ENCODE assay signal across 19 cellular contexts in the genomic region with DNA sequence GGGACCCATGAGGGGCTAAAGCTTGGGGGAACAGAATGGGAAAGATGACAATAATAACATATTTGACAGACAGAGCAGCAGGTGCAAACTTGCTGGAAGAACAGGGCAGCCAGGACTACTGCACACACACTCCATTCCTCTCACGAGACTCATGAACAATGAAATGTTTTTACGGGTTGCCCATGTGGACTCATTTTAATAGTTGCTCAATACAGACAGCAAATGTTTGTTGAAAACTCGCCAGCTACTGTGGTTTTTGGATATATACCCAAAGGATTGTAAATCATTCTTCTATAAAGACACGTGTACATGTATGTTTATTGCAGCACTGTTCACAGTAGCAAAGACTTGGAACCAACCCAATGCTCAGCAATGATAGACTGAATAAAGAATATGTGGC. TPM values are rescaled to one million over a fixed set of nuclear protein-coding genes. Genes with fewer than 3 reads are reported as not detected.
"Had no signal": no experiment of that assay in that cellular context is flagged by ENCODE, and none has a peak within 500 bp of the region (broad histone marks: within the 10 kb centered on the region; RNA-seq: fewer than 3 reads in every experiment).

No MANE protein-coding gene starts in this region.

- H3K9me3 Mint-ChIP-seq: T-helper 2 cell treated with Interferon-gamma antibody and Interleukin-4, amounts not matched to agents 5 μg/mL and 100 μg/mL, for 36 hours had no signal

- H3K36me3 ChIP-seq: cardiac muscle cell, upper lobe of right lung had no signal

- H3K9me3 ChIP-seq: testis, upper lobe of right lung had no signal

- H3K4me3 ChIP-seq: cardiac muscle cell, testis, upper lobe of right lung had no signal

- H3K4me3 Mint-ChIP-seq: activated naive CD8-positive, alpha-beta T cell treated with anti-CD3 and anti-CD28 coated beads, Interleukin-2, amount 10 ng/mL, durations not matched to agents 7 days and 5 days; activated T-cell treated with anti-CD3 and anti-CD28 coated beads, Interleukin-2, amount 50 U/mL, for 4 hours; nephron; stimulated activated naive CD8-positive, alpha-beta T cell treated with anti-CD3 and anti-CD28 coated beads, Interleukin-15, amount 100 ng/mL, for 72 hours; T-helper 2 cell treated with Interferon-gamma antibody and Interleukin-4, amounts not matched to agents 5 μg/mL and 100 μg/mL, for 36 hours had no signal

- H3K36me3 Mint-ChIP-seq: activated naive CD8-positive, alpha-beta T cell treated with anti-CD3 and anti-CD28 coated beads, Interleukin-2, amount 10 ng/mL, durations not matched to agents 7 days and 5 days had no signal

- DNase-seq: activated CD4-positive, alpha-beta T cell treated with anti-CD3 and anti-CD28 coated beads, Interleukin-2, amount 50 U/mL, for 48 hours; activated CD4-positive, CD25-positive, alpha-beta regulatory T cell treated with anti-CD3 and anti-CD28 coated beads, Interleukin-2, amount 50 U/mL, for 72 hours; activated gamma-delta T cell treated with Interleukin-2 at 50 U/mL for 16 hours; activated naive CD8-positive, alpha-beta T cell treated with anti-CD3 and anti-CD28 coated beads, Interleukin-2, amount 10 ng/mL, durations not matched to agents 7 days and 5 days; activated T-cell treated with anti-CD3 and anti-CD28 coated beads, Interleukin-2, amount 50 U/mL, for 4 hours; anterior cingulate cortex; foreskin melanocyte; head of caudate nucleus; stimulated activated CD4-positive, alpha-beta T cell treated with anti-CD3 and anti-CD28 coated beads, Interleukin-15, amount 100 ng/mL, for 24 hours; stimulated activated CD4-positive, alpha-beta T cell treated with anti-CD3 and anti-CD28 coated beads, Interleukin-4, amount 100 ng/mL, for 24 hours; stimulated activated naive CD8-positive, alpha-beta T cell treated with anti-CD3 and anti-CD28 coated beads, Interleukin-15, amount 100 ng/mL, for 72 hours; SW 1271; testis; upper lobe of right lung had no signal

- H3K4me1 ChIP-seq: testis, upper lobe of right lung had no signal

- ATAC-seq: activated T-cell treated with anti-CD3 and anti-CD28 coated beads, Interleukin-2, amount 50 U/mL, for 4 hours; left lobe of liver; stimulated activated naive CD8-positive, alpha-beta T cell treated with anti-CD3 and anti-CD28 coated beads, Interleukin-15, amount 100 ng/mL, for 72 hours; upper lobe of right lung had no signal

- H3K27me3 ChIP-seq: testis, upper lobe of right lung had no signal

- H3K27ac Mint-ChIP-seq: activated naive CD8-positive, alpha-beta T cell treated with anti-CD3 and anti-CD28 coated beads, Interleukin-2, amount 10 ng/mL, durations not matched to agents 7 days and 5 days; nephron; stimulated activated naive CD8-positive, alpha-beta T cell treated with anti-CD3 and anti-CD28 coated beads, Interleukin-15, amount 100 ng/mL, for 72 hours; T-helper 2 cell treated with Interferon-gamma antibody and Interleukin-4, amounts not matched to agents 5 μg/mL and 100 μg/mL, for 36 hours had no signal

- H3K27ac ChIP-seq: cardiac muscle cell, testis, upper lobe of right lung had no signal

- H3K4me1 Mint-ChIP-seq: nephron; stimulated activated naive CD8-positive, alpha-beta T cell treated with anti-CD3 and anti-CD28 coated beads, Interleukin-15, amount 100 ng/mL, for 72 hours had no signal

RNA-seq across cellular contexts. Expression of gene SYT13, which starts 10.3 kb away (rescaled TPM):
- total RNA-seq: activated naive CD8-positive, alpha-beta T cell treated with anti-CD3 and anti-CD28 coated beads, Interleukin-2, amount 10 ng/mL, durations not matched to agents 7 days and 5 days; omental fat pad; upper lobe of right lung had no signal
